2 cellular contexts compared by ENCODE assay signal in genomic region chr12:92458996-92459395, GRCh38.
TF ChIP-seq lines count a peak whose summit lies in the region.

No MANE protein-coding gene starts in this region.

TF ChIP-seq in GM23338, 12 proteins besides CTCF, POLR2A, EP300 and RAD21 (continued from another document):
- no peak for TF ChIP-seq REST (IDR thresholded peaks at IDR 0.05; ENCODE audit: unreplicated experiment)
- TF ChIP-seq NANOG (IDR thresholded peaks at IDR 0.05; ENCODE audit: borderline replicate concordance) = no peak
- TF ChIP-seq ZNF331 (CRISPR knock-in tag; IDR thresholded peaks at IDR 0.05; ENCODE audit: low read depth) = no peak
- no peak for TF ChIP-seq CREB1 (CRISPR knock-in tag; IDR thresholded peaks at IDR 0.05; ENCODE audit: low read depth)
- TF ChIP-seq STAT1 (IDR thresholded peaks at IDR 0.05; ENCODE audit: unreplicated experiment) = no peak
- no peak for TF ChIP-seq EZH2 (IDR thresholded peaks at IDR 0.05; ENCODE audit: low read depth, unreplicated experiment)
- no peak for TF ChIP-seq ZNF114 (CRISPR knock-in tag; IDR thresholded peaks at IDR 0.05)
- TF ChIP-seq JUNB (IDR thresholded peaks at IDR 0.05; ENCODE audit: unreplicated experiment) = no peak
- TF ChIP-seq ZNF462 (CRISPR knock-in tag; IDR thresholded peaks at IDR 0.05) = no peak
- TF ChIP-seq POLR2AphosphoS5 (IDR thresholded peaks at IDR 0.05; ENCODE audit: low read depth) = no peak

TF ChIP-seq in GM12878, 131 proteins besides CTCF, POLR2A, EP300 and RAD21 (continued from another document):
- TF ChIP-seq, protein P1, sequence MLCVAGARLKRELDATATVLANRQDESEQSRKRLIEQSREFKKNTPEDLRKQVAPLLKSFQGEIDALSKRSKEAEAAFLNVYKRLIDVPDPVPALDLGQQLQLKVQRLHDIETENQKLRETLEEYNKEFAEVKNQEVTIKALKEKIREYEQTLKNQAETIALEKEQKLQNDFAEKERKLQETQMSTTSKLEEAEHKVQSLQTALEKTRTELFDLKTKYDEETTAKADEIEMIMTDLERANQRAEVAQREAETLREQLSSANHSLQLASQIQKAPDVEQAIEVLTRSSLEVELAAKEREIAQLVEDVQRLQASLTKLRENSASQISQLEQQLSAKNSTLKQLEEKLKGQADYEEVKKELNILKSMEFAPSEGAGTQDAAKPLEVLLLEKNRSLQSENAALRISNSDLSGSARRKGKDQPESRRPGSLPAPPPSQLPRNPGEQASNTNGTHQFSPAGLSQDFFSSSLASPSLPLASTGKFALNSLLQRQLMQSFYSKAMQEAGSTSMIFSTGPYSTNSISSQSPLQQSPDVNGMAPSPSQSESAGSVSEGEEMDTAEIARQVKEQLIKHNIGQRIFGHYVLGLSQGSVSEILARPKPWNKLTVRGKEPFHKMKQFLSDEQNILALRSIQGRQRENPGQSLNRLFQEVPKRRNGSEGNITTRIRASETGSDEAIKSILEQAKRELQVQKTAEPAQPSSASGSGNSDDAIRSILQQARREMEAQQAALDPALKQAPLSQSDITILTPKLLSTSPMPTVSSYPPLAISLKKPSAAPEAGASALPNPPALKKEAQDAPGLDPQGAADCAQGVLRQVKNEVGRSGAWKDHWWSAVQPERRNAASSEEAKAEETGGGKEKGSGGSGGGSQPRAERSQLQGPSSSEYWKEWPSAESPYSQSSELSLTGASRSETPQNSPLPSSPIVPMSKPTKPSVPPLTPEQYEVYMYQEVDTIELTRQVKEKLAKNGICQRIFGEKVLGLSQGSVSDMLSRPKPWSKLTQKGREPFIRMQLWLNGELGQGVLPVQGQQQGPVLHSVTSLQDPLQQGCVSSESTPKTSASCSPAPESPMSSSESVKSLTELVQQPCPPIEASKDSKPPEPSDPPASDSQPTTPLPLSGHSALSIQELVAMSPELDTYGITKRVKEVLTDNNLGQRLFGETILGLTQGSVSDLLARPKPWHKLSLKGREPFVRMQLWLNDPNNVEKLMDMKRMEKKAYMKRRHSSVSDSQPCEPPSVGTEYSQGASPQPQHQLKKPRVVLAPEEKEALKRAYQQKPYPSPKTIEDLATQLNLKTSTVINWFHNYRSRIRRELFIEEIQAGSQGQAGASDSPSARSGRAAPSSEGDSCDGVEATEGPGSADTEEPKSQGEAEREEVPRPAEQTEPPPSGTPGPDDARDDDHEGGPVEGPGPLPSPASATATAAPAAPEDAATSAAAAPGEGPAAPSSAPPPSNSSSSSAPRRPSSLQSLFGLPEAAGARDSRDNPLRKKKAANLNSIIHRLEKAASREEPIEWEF (IDR thresholded peaks at IDR 0.05; ENCODE audit: insufficient replicate concordance, low read depth, low read length) = no peak
TF ChIP-seq in GM12878: peak in this region for 1.
